In the genomic region with DNA sequence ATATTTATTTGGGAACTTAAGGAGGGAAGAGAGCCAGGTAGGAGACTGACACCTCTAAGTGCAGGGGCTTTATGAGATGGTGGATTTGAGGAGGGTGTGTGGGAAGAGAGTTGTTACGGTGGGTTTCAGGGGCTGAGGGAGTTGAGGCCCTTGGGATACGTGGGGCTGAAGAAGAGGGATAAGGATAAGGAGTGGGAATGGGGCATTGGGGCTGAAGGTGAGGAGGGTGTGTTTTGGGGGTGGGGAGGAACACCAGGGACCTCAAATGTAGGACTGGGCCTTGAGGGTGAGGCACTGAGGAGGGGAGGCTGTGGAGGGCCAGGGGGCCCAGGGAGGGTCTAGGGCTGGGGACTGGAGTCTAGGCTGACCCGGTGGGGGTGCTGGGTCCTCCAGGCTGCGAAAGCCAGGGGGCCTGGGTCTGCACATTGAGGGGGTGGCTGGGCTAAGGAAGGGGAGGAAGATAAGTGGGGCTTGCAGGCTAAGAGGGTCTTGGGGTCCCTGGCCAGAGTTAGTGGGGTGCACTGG, we compare ENCODE assay signal across 10 cellular contexts. TPM values are rescaled to one million over a fixed set of nuclear protein-coding genes. Genes with fewer than 3 reads are reported as not detected.
DNase-seq lines count a peak whose midpoint lies in the region; ATAC-seq, FAIRE-seq and TF ChIP-seq lines count a peak whose summit lies in the region.
"Had no signal": no experiment of that assay in that cellular context is flagged by ENCODE, and none has a peak within 500 bp of the region (broad histone marks: within the 10 kb centered on the region; RNA-seq: fewer than 3 reads in every experiment).

No MANE protein-coding gene starts in this region.

- peak overlapping the region; percentile 34 to 92 (median 36); a peak in 3 of 6 replicates for H3K4me3 ChIP-seq in HepG2 (replicated peaks in 1 of 3; ENCODE audit: insufficient read depth in 1 of 3, low read depth in 2 of 3, low read length in 3 of 3)
- peak overlapping the region in 1 of 5 donors; percentile 76 for H3K4me3 ChIP-seq in subcutaneous abdominal adipose tissue (ENCODE audit: low read depth in 1 of 5, low read length in 5 of 5)
- no peak overlapping the region for H3K4me3 ChIP-seq in ovary

- H4K20me1 ChIP-seq in HepG2 (ENCODE audit: insufficient read depth, low read length) = 0 out of 2 replicates have a peak, but pooled peaks cover 5% of the 10 kb centered on the region

- FAIRE-seq in HepG2 (lab: Jason Lieb, UNC) = no peak
- FAIRE-seq: islet of Langerhans had no signal

- in situ Hi-C loops in HepG2 (cut with HindIII; ENCODE audit: extremely low pct_ligation_motif_present, low pct_unique_long_range_greater_than_20kb) = no loop called here

- H3K36me3 ChIP-seq in HepG2 (replicated peaks in 1 of 2; ENCODE audit: control insufficient read depth in 1 of 2, insufficient read depth in 2 of 2, low read length in 2 of 2) (no peaks in the 10 kb centered on the region), subcutaneous abdominal adipose tissue (ENCODE audit: control insufficient read depth in 5 of 5, insufficient read depth in 5 of 5, low read length in 5 of 5) (no peaks in the 10 kb centered on the region), ovary (no peaks in the 10 kb centered on the region)

- H3K9me3 ChIP-seq in HepG2 (ENCODE audit: low read length) (no peaks in the 10 kb centered on the region), subcutaneous abdominal adipose tissue (ENCODE audit: control insufficient read depth in 5 of 5, low read length in 5 of 5) (no peaks in the 10 kb centered on the region), ovary (no peaks in the 10 kb centered on the region)

- peaks cover 11% of the 10 kb centered on the region for H3K36me3 Mint-ChIP-seq in activated T-cell treated with anti-CD3 and anti-CD28 coated beads, Interleukin-2, amount 50 U/mL, for 24 hours (ENCODE audit: low read depth)
- H3K36me3 Mint-ChIP-seq in activated T-helper 2 cell treated with anti-CD3 and anti-CD28 coated beads, Interferon-gamma antibody, Interleukin-2, Interleukin-4, amounts not matched to agents 10 μg/mL and 5 μg/mL and 100 μg/mL, durations not matched to agents 14 hours and 24 hours and 36 hours (ENCODE audit: low read depth) = peaks cover 10% of the 10 kb centered on the region

- no peak for DNase-seq in activated T-cell treated with anti-CD3 and anti-CD28 coated beads, Interleukin-2, amount 50 U/mL, for 24 hours
- DNase-seq in activated T-cell treated with anti-CD3 and anti-CD28 coated beads, Interleukin-2, amount 50 U/mL, for 1 hour = no peak
- DNase-seq in activated T-helper 2 cell treated with anti-CD3 and anti-CD28 coated beads, Interferon-gamma antibody, Interleukin-2, Interleukin-4, amounts not matched to agents 10 μg/mL and 5 μg/mL and 100 μg/mL, durations not matched to agents 14 hours and 24 hours and 36 hours (ENCODE audit: low spot score) = no peak
- DNase-seq in HepG2 (ENCODE audit: low spot score) (no peak), H4 (ENCODE audit: low spot score) (no peak), ovary (no peak)
- DNase-seq: activated effector memory CD4-positive, alpha-beta T cell treated with Interleukin-2 at 50 U/mL for 16 hours had no signal

- H3K27ac Mint-ChIP-seq in activated T-cell treated with anti-CD3 and anti-CD28 coated beads, Interleukin-2, amount 50 U/mL, for 24 hours = peak overlapping the region; percentile 88
- H3K27ac Mint-ChIP-seq in activated T-helper 2 cell treated with anti-CD3 and anti-CD28 coated beads, Interferon-gamma antibody, Interleukin-2, Interleukin-4, amounts not matched to agents 10 μg/mL and 5 μg/mL and 100 μg/mL, durations not matched to agents 14 hours and 24 hours and 36 hours = peak overlapping the region; percentile 73

- intact Hi-C loops in activated T-helper 2 cell treated with anti-CD3 and anti-CD28 coated beads, Interferon-gamma antibody, Interleukin-2, Interleukin-4, amounts not matched to agents 10 μg/mL and 5 μg/mL and 100 μg/mL, durations not matched to agents 14 hours and 24 hours and 36 hours (cut with micrococcal nuclease) = loop anchor here (5.0 to 10.0 kb wide), 2 partner anchors 66 to 692 kb away; partner anchors contain the start of gene DDI2
- intact Hi-C loops in HepG2 (cut with micrococcal nuclease; ENCODE audit: unreplicated experiment) (loop anchor here (10.0 kb wide), 2 partner anchors 58 to 62 kb away; partner anchors contain the start of gene TMEM82), ovary (cut with DNase I) (loop anchor here in 1 of 4 donors (5.0 kb wide), 2 partner anchors 66 to 156 kb away; partner anchors contain the start of genes DDI2 and DNAJC16)

- no TSS peak for BruUV-seq in HepG2 (replicated peaks; lab: Mats Ljungman, UMichigan)

- TF ChIP-seq CTCF in HepG2 (CRISPR knock-in tag; IDR thresholded peaks at IDR 0.05) (no peak), ovary (IDR thresholded peaks at IDR 0.05) (no peak)

- H3K4me3 Mint-ChIP-seq in activated T-cell treated with anti-CD3 and anti-CD28 coated beads, Interleukin-2, amount 50 U/mL, for 24 hours = peak overlapping the region; percentile 74
- peak overlapping the region; percentile 75 for H3K4me3 Mint-ChIP-seq in activated T-helper 2 cell treated with anti-CD3 and anti-CD28 coated beads, Interferon-gamma antibody, Interleukin-2, Interleukin-4, amounts not matched to agents 10 μg/mL and 5 μg/mL and 100 μg/mL, durations not matched to agents 14 hours and 24 hours and 36 hours (ENCODE audit: low read depth)

- H2AFZ ChIP-seq in HepG2 (ENCODE audit: low read length) = no peak overlapping the region

- TF ChIP-seq EP300 in HepG2 (IDR thresholded peaks at IDR 0.05; ENCODE audit: low read depth in 2 of 2, low read length in 2 of 2) (no peak), HepG2 (CRISPR knock-in tag; IDR thresholded peaks at IDR 0.05; ENCODE audit: borderline replicate concordance) (no peak), ovary (IDR thresholded peaks at IDR 0.05) (no peak)

- H3K27me3 ChIP-seq in HepG2 (ENCODE audit: control insufficient read depth in 1 of 2, insufficient read depth in 2 of 2, low read length in 2 of 2) (no peaks in the 10 kb centered on the region), subcutaneous abdominal adipose tissue (ENCODE audit: control insufficient read depth in 5 of 5, insufficient read depth in 4 of 5, low read length in 5 of 5) (no peaks in the 10 kb centered on the region), ovary (no peaks in the 10 kb centered on the region)

- H3K9ac ChIP-seq in HepG2 (ENCODE audit: insufficient read depth, low read depth, low read length) = no peak overlapping the region
- H3K9ac ChIP-seq in subcutaneous abdominal adipose tissue (ENCODE audit: low read length in 5 of 5) = peak overlapping the region in 2 of 5 donors; percentile 6 to 97

- H3K4me2 ChIP-seq in HepG2 (ENCODE audit: low read depth, low read length) = peak overlapping the region; percentile 88

- TF ChIP-seq POLR2A in HepG2 (IDR thresholded peaks at IDR 0.05; ENCODE audit: insufficient read depth in 1 of 2, low read depth in 2 of 2, low read length in 2 of 2) = no peak
- no peak for TF ChIP-seq POLR2A in ovary (IDR thresholded peaks at IDR 0.05)

- H3K4me1 ChIP-seq in HepG2 (ENCODE audit: insufficient read depth, low read length) (peaks cover 60% of the 10 kb centered on the region), subcutaneous abdominal adipose tissue (ENCODE audit: control insufficient read depth in 5 of 5, insufficient read depth in 5 of 5, low read length in 5 of 5) (peaks cover 3 to 50% (median 39%) of the 10 kb centered on the region in 5 donors), ovary (ENCODE audit: insufficient read depth) (peaks cover 6% of the 10 kb centered on the region)

- H3K79me2 ChIP-seq in HepG2 (ENCODE audit: insufficient read depth, low read length) = peaks cover 26% of the 10 kb centered on the region

- H3K27me3 Mint-ChIP-seq in activated T-cell treated with anti-CD3 and anti-CD28 coated beads, Interleukin-2, amount 50 U/mL, for 24 hours = no peaks in the 10 kb centered on the region
- H3K27me3 Mint-ChIP-seq in activated T-helper 2 cell treated with anti-CD3 and anti-CD28 coated beads, Interferon-gamma antibody, Interleukin-2, Interleukin-4, amounts not matched to agents 10 μg/mL and 5 μg/mL and 100 μg/mL, durations not matched to agents 14 hours and 24 hours and 36 hours (ENCODE audit: low read depth) = no peaks in the 10 kb centered on the region

- H3K27ac ChIP-seq in HepG2 (ENCODE audit: extremely low read length, insufficient read depth, low read length) (no peak overlapping the region), subcutaneous abdominal adipose tissue (ENCODE audit: low read depth, low read length) (peak overlapping the region; percentile 93), ovary (no peak overlapping the region)

- 27% methylated on average over 4 of the region's 4 CpGs for WGBS in HepG2 (ENCODE audit: low lambda C conversion rate)
- 82 to 93% (median 90%) methylated on average over 4 of the region's 4 CpGs for WGBS in ovary, 3 donors

- H3K4me1 Mint-ChIP-seq in activated T-cell treated with anti-CD3 and anti-CD28 coated beads, Interleukin-2, amount 50 U/mL, for 24 hours (ENCODE audit: low read depth) = peaks cover 47% of the 10 kb centered on the region
- peaks cover 25% of the 10 kb centered on the region for H3K4me1 Mint-ChIP-seq in activated T-helper 2 cell treated with anti-CD3 and anti-CD28 coated beads, Interferon-gamma antibody, Interleukin-2, Interleukin-4, amounts not matched to agents 10 μg/mL and 5 μg/mL and 100 μg/mL, durations not matched to agents 14 hours and 24 hours and 36 hours (ENCODE audit: low read depth)

- H3K9me3 Mint-ChIP-seq in activated T-cell treated with anti-CD3 and anti-CD28 coated beads, Interleukin-2, amount 50 U/mL, for 24 hours = no peaks in the 10 kb centered on the region
- H3K9me3 Mint-ChIP-seq in activated T-helper 2 cell treated with anti-CD3 and anti-CD28 coated beads, Interferon-gamma antibody, Interleukin-2, Interleukin-4, amounts not matched to agents 10 μg/mL and 5 μg/mL and 100 μg/mL, durations not matched to agents 14 hours and 24 hours and 36 hours = no peaks in the 10 kb centered on the region

- TF ChIP-seq RAD21 in HepG2 (CRISPR knock-in tag; IDR thresholded peaks at IDR 0.05) = no peak

- POLR2A ChIA-PET in HepG2 (lab: Yijun Ruan, JAX) = interaction anchor here (0.9 to 2.4 kb wide), 3 partner anchors 9 to 293 kb away, joined by 3 to 12 read pairs (median 3); partner anchors contain the start of gene ZBTB17

- ATAC-seq in HepG2 (no peak), HG03571 (IDR thresholded peaks at IDR 0.05; ENCODE audit: unreplicated experiment) (no peak)

- CTCF ChIA-PET in HepG2 (lab: Yijun Ruan, JAX; ENCODE audit: low intra/inter-chr PET ratio, low total read pairs) = no interaction called here

RNA-seq across cellular contexts. Expression of gene PLEKHM2, which starts 1.2 kb away (rescaled TPM):
- 55.9 and 61.6 TPM in 2 replicates for total RNA-seq in activated T-helper 2 cell treated with anti-CD3 and anti-CD28 coated beads, Interferon-gamma antibody, Interleukin-2, Interleukin-4, amounts not matched to agents 10 μg/mL and 5 μg/mL and 100 μg/mL, durations not matched to agents 14 hours and 24 hours and 36 hours
- 16.0 and 16.5 TPM in 2 replicates for total RNA-seq in HepG2 (2016; rRNA removed; fragmentation: Illumina TruSeq; extraction: Trizol)
- 8.1 TPM in 2 replicates for total RNA-seq in HepG2 (2016; cell fraction: cytosol; rRNA removed; fragmentation: Illumina TruSeq; extraction: Trizol; ENCODE audit: low read depth)
- total RNA-seq in HepG2 (2016; cell fraction: insoluble cytoplasmic fraction; rRNA removed; fragmentation: Illumina TruSeq; extraction: Trizol) = 13.6 and 18.8 TPM in 2 replicates
- 24.3 and 24.5 TPM in 2 replicates for total RNA-seq in HepG2 (2016; cell fraction: membrane; rRNA removed; fragmentation: Illumina TruSeq; extraction: Trizol)
- total RNA-seq in HepG2 (2016; cell fraction: nucleus; rRNA removed; fragmentation: Illumina TruSeq; extraction: Trizol) = 11.3 and 15.4 TPM in 2 replicates
- 27.3 and 34.0 TPM in 2 replicates for polyA plus RNA-seq in HepG2 (2011; rRNA removed)
- 18.9 and 29.3 TPM in 2 replicates for polyA plus RNA-seq in HepG2 (2011; cell fraction: cytosol; rRNA removed)
- polyA plus RNA-seq in HepG2 (2011; cell fraction: nucleus; rRNA removed) = 58.0 and 66.7 TPM in 2 replicates
- 15.7 and 19.3 TPM in 2 replicates for polyA plus RNA-seq in HepG2 (2012)
- polyA plus RNA-seq in HepG2 (2016; cell fraction: cytosol; fragmentation: Illumina TruSeq; extraction: Trizol; ENCODE audit: low read depth) = 8.8 and 9.4 TPM in 2 replicates
- 16.1 and 23.7 TPM in 2 replicates for polyA plus RNA-seq in HepG2 (2016; cell fraction: insoluble cytoplasmic fraction; fragmentation: Illumina TruSeq; extraction: Trizol; ENCODE audit: low read depth)
- 20.7 and 24.2 TPM in 2 replicates for polyA plus RNA-seq in HepG2 (2016; cell fraction: membrane; fragmentation: Illumina TruSeq; extraction: Trizol; ENCODE audit: low read depth)
- 32.6 and 36.7 TPM in 2 replicates for polyA plus RNA-seq in HepG2 (2016; cell fraction: nucleus; fragmentation: Illumina TruSeq; extraction: Trizol; ENCODE audit: insufficient read depth, low read depth)
- 51.5 and 64.7 TPM in 2 replicates for polyA minus RNA-seq in HepG2 (2011; rRNA and poly(A)+ RNA removed; ENCODE audit: low replicate concordance)
- polyA minus RNA-seq in HepG2 (2011; cell fraction: cytosol; rRNA and poly(A)+ RNA removed) = 18.3 and 18.9 TPM in 2 replicates
- 8.8 and 9.9 TPM in 2 replicates for polyA minus RNA-seq in HepG2 (2011; cell fraction: nucleus; rRNA and poly(A)+ RNA removed)
- 13.4 and 18.6 TPM in 2 replicates for total RNA-seq in H4 (2014; rRNA removed; shearing (Covaris generic))
- total RNA-seq in ovary = 10 to 100 TPM; 26.5 to 81.8 (median 55.1) TPM
- 10 to 100 TPM; 22.1 to 45.0 TPM for polyA plus RNA-seq in ovary

RNA-seq across cellular contexts. Expression of gene SLC25A34, which starts 53.1 kb away (rescaled TPM):
- 1.1 and 1.6 TPM in 2 replicates for total RNA-seq in activated T-helper 2 cell treated with anti-CD3 and anti-CD28 coated beads, Interferon-gamma antibody, Interleukin-2, Interleukin-4, amounts not matched to agents 10 μg/mL and 5 μg/mL and 100 μg/mL, durations not matched to agents 14 hours and 24 hours and 36 hours
- total RNA-seq in HepG2 (2016; rRNA removed; fragmentation: Illumina TruSeq; extraction: Trizol) (0.13 TPM in 1 of 2 replicates, not detected in the other), ovary (1 to 10 TPM; 1.1 to 2.5 (median 2.0) TPM)
- total RNA-seq in HepG2 (2016; cell fraction: cytosol; rRNA removed; fragmentation: Illumina TruSeq; extraction: Trizol; ENCODE audit: low read depth) = not detected in 2 replicates
- total RNA-seq in HepG2 (2016; cell fraction: insoluble cytoplasmic fraction; rRNA removed; fragmentation: Illumina TruSeq; extraction: Trizol) = 0.13 and 0.15 TPM in 2 replicates
- 0.09 TPM in 1 of 2 replicates, not detected in the other for total RNA-seq in HepG2 (2016; cell fraction: membrane; rRNA removed; fragmentation: Illumina TruSeq; extraction: Trizol)
- 0.41 TPM in 1 of 2 replicates, not detected in the other for total RNA-seq in HepG2 (2016; cell fraction: nucleus; rRNA removed; fragmentation: Illumina TruSeq; extraction: Trizol)
- polyA plus RNA-seq in HepG2 (2011; rRNA removed) (0.18 TPM in 2 replicates), ovary (1 to 10 TPM; 1.0 to 1.3 TPM)
- polyA plus RNA-seq in HepG2 (2011; cell fraction: cytosol; rRNA removed) = 0.12 and 0.16 TPM in 2 replicates
- polyA plus RNA-seq in HepG2 (2011; cell fraction: nucleus; rRNA removed) = 0.33 and 0.35 TPM in 2 replicates
- 0.07 TPM in 1 of 2 replicates, not detected in the other for polyA plus RNA-seq in HepG2 (2012)
- polyA plus RNA-seq in HepG2 (2016; cell fraction: cytosol; fragmentation: Illumina TruSeq; extraction: Trizol; ENCODE audit: low read depth) = not detected in 2 replicates
- 0.10 TPM in 1 of 2 replicates, not detected in the other for polyA plus RNA-seq in HepG2 (2016; cell fraction: insoluble cytoplasmic fraction; fragmentation: Illumina TruSeq; extraction: Trizol; ENCODE audit: low read depth)
- polyA plus RNA-seq in HepG2 (2016; cell fraction: membrane; fragmentation: Illumina TruSeq; extraction: Trizol; ENCODE audit: low read depth) = 0.08 TPM in 1 of 2 replicates, not detected in the other
- polyA plus RNA-seq in HepG2 (2016; cell fraction: nucleus; fragmentation: Illumina TruSeq; extraction: Trizol; ENCODE audit: insufficient read depth, low read depth) = 0.15 and 0.21 TPM in 2 replicates
- 0.04 and 0.42 TPM in 2 replicates for polyA minus RNA-seq in HepG2 (2011; rRNA and poly(A)+ RNA removed; ENCODE audit: low replicate concordance)
- polyA minus RNA-seq in HepG2 (2011; cell fraction: cytosol; rRNA and poly(A)+ RNA removed) = not detected in 2 replicates
- polyA minus RNA-seq in HepG2 (2011; cell fraction: nucleus; rRNA and poly(A)+ RNA removed) = 0.12 TPM in 1 of 2 replicates, not detected in the other
- 0.10 and 0.47 TPM in 2 replicates for total RNA-seq in H4 (2014; rRNA removed; shearing (Covaris generic))

RNA-seq across cellular contexts. Expression of gene TMEM82, which starts 59.4 kb away (rescaled TPM):
- not detected in 2 replicates for total RNA-seq in activated T-helper 2 cell treated with anti-CD3 and anti-CD28 coated beads, Interferon-gamma antibody, Interleukin-2, Interleukin-4, amounts not matched to agents 10 μg/mL and 5 μg/mL and 100 μg/mL, durations not matched to agents 14 hours and 24 hours and 36 hours
- total RNA-seq in HepG2 (2016; rRNA removed; fragmentation: Illumina TruSeq; extraction: Trizol) (0.29 and 0.97 TPM in 2 replicates), ovary (not detected)
- 0.71 and 0.79 TPM in 2 replicates for total RNA-seq in HepG2 (2016; cell fraction: cytosol; rRNA removed; fragmentation: Illumina TruSeq; extraction: Trizol; ENCODE audit: low read depth)
- 0.43 and 0.58 TPM in 2 replicates for total RNA-seq in HepG2 (2016; cell fraction: insoluble cytoplasmic fraction; rRNA removed; fragmentation: Illumina TruSeq; extraction: Trizol)
- 0.43 and 0.45 TPM in 2 replicates for total RNA-seq in HepG2 (2016; cell fraction: membrane; rRNA removed; fragmentation: Illumina TruSeq; extraction: Trizol)
- total RNA-seq in HepG2 (2016; cell fraction: nucleus; rRNA removed; fragmentation: Illumina TruSeq; extraction: Trizol) = 0.41 and 0.75 TPM in 2 replicates
- polyA plus RNA-seq in HepG2 (2011; rRNA removed) (0.24 and 0.40 TPM in 2 replicates), ovary (not detected)
- 0.28 and 0.51 TPM in 2 replicates for polyA plus RNA-seq in HepG2 (2011; cell fraction: cytosol; rRNA removed)
- polyA plus RNA-seq in HepG2 (2011; cell fraction: nucleus; rRNA removed) = 0.58 and 0.85 TPM in 2 replicates
- polyA plus RNA-seq in HepG2 (2012) = 0.32 and 0.44 TPM in 2 replicates
- polyA plus RNA-seq in HepG2 (2016; cell fraction: cytosol; fragmentation: Illumina TruSeq; extraction: Trizol; ENCODE audit: low read depth) = 0.60 and 0.79 TPM in 2 replicates
- 0.37 and 0.50 TPM in 2 replicates for polyA plus RNA-seq in HepG2 (2016; cell fraction: insoluble cytoplasmic fraction; fragmentation: Illumina TruSeq; extraction: Trizol; ENCODE audit: low read depth)
- 0.64 and 0.87 TPM in 2 replicates for polyA plus RNA-seq in HepG2 (2016; cell fraction: membrane; fragmentation: Illumina TruSeq; extraction: Trizol; ENCODE audit: low read depth)
- polyA plus RNA-seq in HepG2 (2016; cell fraction: nucleus; fragmentation: Illumina TruSeq; extraction: Trizol; ENCODE audit: insufficient read depth, low read depth) = 1.1 and 1.5 TPM in 2 replicates
- 0.92 TPM in 1 of 2 replicates, not detected in the other for polyA minus RNA-seq in HepG2 (2011; rRNA and poly(A)+ RNA removed; ENCODE audit: low replicate concordance)
- 0.44 and 0.59 TPM in 2 replicates for polyA minus RNA-seq in HepG2 (2011; cell fraction: cytosol; rRNA and poly(A)+ RNA removed)
- 0.62 TPM in 1 of 2 replicates, not detected in the other for polyA minus RNA-seq in HepG2 (2011; cell fraction: nucleus; rRNA and poly(A)+ RNA removed)
- total RNA-seq in H4 (2014; rRNA removed; shearing (Covaris generic)) = not detected in 2 replicates
